In genomic region chr10:11697718-11698527, GRCh38 we compare ENCODE assay signal across 11 cellular contexts. TPM values are rescaled to one million over a fixed set of nuclear protein-coding genes. Genes with fewer than 3 reads are reported as not detected.
DNase-seq lines count a peak whose midpoint lies in the region; ATAC-seq and TF ChIP-seq lines count a peak whose summit lies in the region.
"Had no signal": no experiment of that assay in that cellular context is flagged by ENCODE, and none has a peak within 500 bp of the region (broad histone marks: within the 10 kb centered on the region; RNA-seq: fewer than 3 reads in every experiment).

No MANE protein-coding gene starts in this region.

- TF ChIP-seq CTCF in MCF 10A (IDR thresholded peaks at IDR 0.05; ENCODE audit: unreplicated experiment) (no peak), breast epithelium (IDR thresholded peaks at IDR 0.05) (no peak)

- H3K27ac Mint-ChIP-seq in MCF 10A (ENCODE audit: low read depth, unreplicated experiment), result no peak overlapping the region
- H3K27ac Mint-ChIP-seq in activated CD4-positive, alpha-beta memory T cell treated with anti-CD3 and anti-CD28 coated beads for 36 hours, result no peak overlapping the region
- no peak overlapping the region for H3K27ac Mint-ChIP-seq in stimulated activated naive CD8-positive, alpha-beta T cell treated with anti-CD3 and anti-CD28 coated beads, Interleukin-15, amount 100 ng/mL, for 72 hours

- H3K36me3 Mint-ChIP-seq in MCF 10A (ENCODE audit: insufficient read depth, unreplicated experiment), result no peaks in the 10 kb centered on the region
- H3K36me3 Mint-ChIP-seq in activated CD4-positive, alpha-beta memory T cell treated with anti-CD3 and anti-CD28 coated beads for 36 hours, result no peaks in the 10 kb centered on the region

- peak; percentile 11 for DNase-seq in MCF 10A (ENCODE audit: unreplicated experiment)
- no peak for DNase-seq in breast epithelium (ENCODE audit: low spot score in 2 of 2)
- DNase-seq in activated CD4-positive, alpha-beta memory T cell treated with anti-CD3 and anti-CD28 coated beads for 36 hours, result peak; percentile 45
- DNase-seq in stimulated activated naive CD8-positive, alpha-beta T cell treated with anti-CD3 and anti-CD28 coated beads, Interleukin-15, amount 100 ng/mL, for 72 hours, result peak in 1 of 2 donors; percentile 18
- no peak for DNase-seq in stimulated activated naive CD4-positive, alpha-beta T cell treated with Interleukin-2 at 50 U/mL for 16 hours (lab: John Stamatoyannopoulos, UW)
- DNase-seq in GM19240 (ENCODE audit: insufficient read length, low spot score), result no peak
- no peak for DNase-seq in SKM-1 treated with dmso at 0.1 percent for 144 hours (lab: John Stamatoyannopoulos, UW; ENCODE audit: unreplicated experiment)

- ATAC-seq in HG02943 (IDR thresholded peaks at IDR 0.05; ENCODE audit: low read depth, unreplicated experiment), result peak; percentile 65
- peak; percentile 64 for ATAC-seq in stimulated activated naive CD8-positive, alpha-beta T cell treated with anti-CD3 and anti-CD28 coated beads, Interleukin-15, amount 100 ng/mL, for 72 hours

- H3K27me3 ChIP-seq in breast epithelium, result no peaks in the 10 kb centered on the region
- H3K27me3 ChIP-seq: BLaER1, tibial nerve had no signal

- no TSS peak for BruUV-seq in MCF 10A (replicated peaks; lab: Mats Ljungman, UMichigan)

- no peak overlapping the region for H3K4me3 ChIP-seq in breast epithelium
- H3K4me3 ChIP-seq: BLaER1, lung, tibial nerve had no signal

- H3K27ac ChIP-seq in breast epithelium, result no peak overlapping the region
- H3K27ac ChIP-seq: BLaER1, tibial nerve had no signal

- no peaks in the 10 kb centered on the region for H3K36me3 ChIP-seq in breast epithelium
- H3K36me3 ChIP-seq: BLaER1, tibial nerve had no signal

- H3K27me3 Mint-ChIP-seq in MCF 10A (ENCODE audit: insufficient read depth, unreplicated experiment), result no peaks in the 10 kb centered on the region
- H3K27me3 Mint-ChIP-seq in activated CD4-positive, alpha-beta memory T cell treated with anti-CD3 and anti-CD28 coated beads for 36 hours, result no peaks in the 10 kb centered on the region
- H3K27me3 Mint-ChIP-seq in stimulated activated naive CD8-positive, alpha-beta T cell treated with anti-CD3 and anti-CD28 coated beads, Interleukin-15, amount 100 ng/mL, for 72 hours, result peaks cover 12% of the 10 kb centered on the region

- H3K9me3 Mint-ChIP-seq in MCF 10A (ENCODE audit: unreplicated experiment), result no peaks in the 10 kb centered on the region
- no peaks in the 10 kb centered on the region for H3K9me3 Mint-ChIP-seq in activated CD4-positive, alpha-beta memory T cell treated with anti-CD3 and anti-CD28 coated beads for 36 hours
- no peaks in the 10 kb centered on the region for H3K9me3 Mint-ChIP-seq in stimulated activated naive CD8-positive, alpha-beta T cell treated with anti-CD3 and anti-CD28 coated beads, Interleukin-15, amount 100 ng/mL, for 72 hours

- H3K4me1 Mint-ChIP-seq in MCF 10A (ENCODE audit: insufficient read depth, unreplicated experiment), result no peaks in the 10 kb centered on the region
- no peaks in the 10 kb centered on the region for H3K4me1 Mint-ChIP-seq in activated CD4-positive, alpha-beta memory T cell treated with anti-CD3 and anti-CD28 coated beads for 36 hours (ENCODE audit: low read depth)
- peaks cover 19% of the 10 kb centered on the region for H3K4me1 Mint-ChIP-seq in stimulated activated naive CD8-positive, alpha-beta T cell treated with anti-CD3 and anti-CD28 coated beads, Interleukin-15, amount 100 ng/mL, for 72 hours

- intact Hi-C loops in MCF 10A (cut with micrococcal nuclease), result no loop called here
- intact Hi-C loops in breast epithelium (cut with DNase I; ENCODE audit: low total_unique reads), result no loop called here
- intact Hi-C loops in activated CD4-positive, alpha-beta memory T cell treated with anti-CD3 and anti-CD28 coated beads for 36 hours (cut with micrococcal nuclease), result no loop called here

- no peak overlapping the region for H3K4me3 Mint-ChIP-seq in MCF 10A (ENCODE audit: unreplicated experiment)
- no peak overlapping the region for H3K4me3 Mint-ChIP-seq in activated CD4-positive, alpha-beta memory T cell treated with anti-CD3 and anti-CD28 coated beads for 36 hours
- no peak overlapping the region for H3K4me3 Mint-ChIP-seq in stimulated activated naive CD8-positive, alpha-beta T cell treated with anti-CD3 and anti-CD28 coated beads, Interleukin-15, amount 100 ng/mL, for 72 hours

- H3K9me3 ChIP-seq in breast epithelium, result no peaks in the 10 kb centered on the region
- H3K9me3 ChIP-seq: tibial nerve had no signal

- CTCF ChIA-PET in MCF 10A (lab: Yijun Ruan, JAX), result no interaction called here
- CTCF ChIA-PET in activated CD4-positive, alpha-beta memory T cell treated with anti-CD3 and anti-CD28 coated beads for 36 hours (lab: Charles Lee), result no interaction called here

- POLR2A ChIA-PET in MCF 10A (lab: Yijun Ruan, JAX), result no interaction called here
- POLR2A ChIA-PET in activated CD4-positive, alpha-beta memory T cell treated with anti-CD3 and anti-CD28 coated beads for 36 hours (lab: Charles Lee), result no interaction called here

- no peak for TF ChIP-seq POLR2A in breast epithelium (IDR thresholded peaks at IDR 0.05)

- no peaks in the 10 kb centered on the region for H3K4me1 ChIP-seq in breast epithelium
- H3K4me1 ChIP-seq: tibial nerve had no signal

RNA-seq across cellular contexts. Expression of gene ECHDC3, which starts 44.3 kb away (rescaled TPM):
- total RNA-seq in MCF 10A (2022), result 21.7 and 25.5 TPM in 2 replicates
- 100 to 1,000 TPM in 2 of 3 donors, 10 to 100 TPM in 1; 62.6 to 256 (median 132) TPM for total RNA-seq in breast epithelium
- total RNA-seq in activated CD4-positive, alpha-beta memory T cell treated with anti-CD3 and anti-CD28 coated beads for 36 hours, result 1 to 10 TPM in 1 of 2 experiments, under 1 TPM in 1; 0.76 to 1.4 TPM

Comparison
In these comparisons a context has a peak if more than half of its experiments do, and no peak if none do; other contexts are left out.
1. DNase-seq: peak in MCF 10A (single experiment) and activated CD4-positive, alpha-beta memory T cell treated with anti-CD3 and anti-CD28 coated beads for 36 hours (single experiment); none in breast epithelium (0 of 2), stimulated activated naive CD4-positive, alpha-beta T cell treated with Interleukin-2 at 50 U/mL for 16 hours (single experiment), GM19240 (single experiment) and SKM-1 treated with dmso at 0.1 percent for 144 hours (single experiment).